In genomic region chr13:80204642-80205041, GRCh38 we compare ENCODE assay signal across 29 cellular contexts.
"Had no signal": no experiment of that assay in that cellular context is flagged by ENCODE, and none has a peak within 500 bp of the region (broad histone marks: within the 10 kb centered on the region; RNA-seq: fewer than 3 reads in every experiment).

No MANE protein-coding gene starts in this region.

- H3K9me3 ChIP-seq: neutrophil, ovary, prostate gland, stomach, testis, thyroid gland, transverse colon, upper lobe of left lung, vagina had no signal

- FAIRE-seq: islet of Langerhans had no signal

- H3K4me2 ChIP-seq: neural progenitor cell had no signal

- H3K9ac ChIP-seq: neural progenitor cell had no signal

- ATAC-seq: natural killer cell; right cardiac atrium; sciatic nerve; stimulated activated naive B cell treated with anti-CD40 and anti-IgM and Interleukin-4, amounts not matched to agents 10 μg/mL and 1 μg/mL and 100 μg/mL, for 72 hours; stimulated activated naive CD8-positive, alpha-beta T cell treated with anti-CD3 and anti-CD28 coated beads, Interleukin-15, Interleukin-2, amounts not matched to agents 100 U/mL and 50 U/mL, for 24 hours had no signal

- H3K4me1 ChIP-seq: left ventricle myocardium inferior, neural progenitor cell, prostate gland, stomach, testis, thyroid gland, transverse colon, upper lobe of left lung, vagina had no signal

- H3K36me3 ChIP-seq: left ventricle myocardium inferior, neural progenitor cell, neutrophil, ovary, prostate gland, stomach, thyroid gland, transverse colon, upper lobe of left lung, vagina had no signal

- H3K27me3 ChIP-seq: neural progenitor cell, neutrophil, ovary, stomach, testis, thyroid gland, transverse colon, upper lobe of left lung, vagina had no signal

- H2AFZ ChIP-seq: neural progenitor cell had no signal

- H3K4me3 ChIP-seq: left ventricle myocardium inferior, lung, neural progenitor cell, ovary, prostate gland, skin epidermis, stomach, testis, thyroid gland, transverse colon, upper lobe of left lung, vagina had no signal

- DNase-seq: left ventricle myocardium inferior; mesendoderm; naive B cell; natural killer cell; nephron progenitor cell; occipital lobe; ovary; posterior cingulate gyrus; retina; right cardiac atrium; stimulated activated CD4-positive, alpha-beta T cell treated with anti-CD3 and anti-CD28 coated beads, Interleukin-12 subunit alpha, Interleukin-12 subunit beta, amount 100 ng/mL, for 4 hours; stimulated activated CD4-positive, alpha-beta T cell treated with anti-CD3 and anti-CD28 coated beads, Interleukin-15, amount 100 ng/mL, for 24 hours; stimulated activated CD4-positive, alpha-beta T cell treated with anti-CD3 and anti-CD28 coated beads, Interleukin-2, amount 100 ng/mL, for 24 hours; stimulated activated CD4-positive, alpha-beta T cell treated with anti-CD3 and anti-CD28 coated beads, Interleukin-4, amount 100 ng/mL, for 1 hour; stimulated activated naive B cell treated with anti-CD40 and anti-IgM and Interleukin-4, amounts not matched to agents 10 μg/mL and 1 μg/mL and 100 μg/mL, for 72 hours; stimulated activated naive CD8-positive, alpha-beta T cell treated with anti-CD3 and anti-CD28 coated beads, Interleukin-15, Interleukin-2, amounts not matched to agents 100 U/mL and 50 U/mL, for 24 hours; stomach; testis; thyroid gland; transverse colon; upper lobe of left lung had no signal

- H3K27ac ChIP-seq: left ventricle myocardium inferior, neural progenitor cell, neutrophil, ovary, prostate gland, skin epidermis, stomach, testis, thyroid gland, transverse colon, upper lobe of left lung, vagina had no signal
